19 cellular contexts compared by ENCODE assay signal in genomic region chr10:71467161-71467560, GRCh38.
"Had no signal": no experiment of that assay in that cellular context is flagged by ENCODE, and none has a peak within 500 bp of the region (broad histone marks: within the 10 kb centered on the region; RNA-seq: fewer than 3 reads in every experiment).

No MANE protein-coding gene starts in this region.

- H3K9me3 ChIP-seq: colonic mucosa, esophagus muscularis mucosa, gastroesophageal sphincter, heart left ventricle, left lung had no signal

- H3K4me3 ChIP-seq: colonic mucosa, esophagus muscularis mucosa, gastroesophageal sphincter, heart left ventricle, left lung, lung had no signal

- H3K27ac Mint-ChIP-seq: dendritic cell treated with granulocyte-macrophage colony-stimulating factor and Interleukin-4, amounts not matched to agents 40 ng/mL and 50 ng/mL, for 4 days; effector memory CD8-positive, alpha-beta T cell; endodermal cell; memory B cell had no signal

- H3K27ac ChIP-seq: colonic mucosa, esophagus muscularis mucosa, foreskin keratinocyte, gastroesophageal sphincter, heart left ventricle, left lung had no signal

- ATAC-seq: effector memory CD8-positive, alpha-beta T cell; foreskin keratinocyte; gastroesophageal sphincter; heart left ventricle; left cardiac atrium; left lung had no signal

- H3K27me3 Mint-ChIP-seq: dendritic cell treated with granulocyte-macrophage colony-stimulating factor and Interleukin-4, amounts not matched to agents 40 ng/mL and 50 ng/mL, for 4 days had no signal

- H3K9me3 Mint-ChIP-seq: dendritic cell treated with granulocyte-macrophage colony-stimulating factor and Interleukin-4, amounts not matched to agents 40 ng/mL and 50 ng/mL, for 4 days; effector memory CD8-positive, alpha-beta T cell; endodermal cell; memory B cell had no signal

- H3K36me3 ChIP-seq: colonic mucosa, esophagus muscularis mucosa, gastroesophageal sphincter, heart left ventricle, left lung had no signal

- H3K4me3 Mint-ChIP-seq: dendritic cell treated with granulocyte-macrophage colony-stimulating factor and Interleukin-4, amounts not matched to agents 40 ng/mL and 50 ng/mL, for 4 days; effector memory CD8-positive, alpha-beta T cell; endodermal cell; memory B cell had no signal

- H3K4me1 Mint-ChIP-seq: memory B cell had no signal

- H3K4me1 ChIP-seq: colonic mucosa, foreskin keratinocyte, left lung had no signal

- H3K27me3 ChIP-seq: colonic mucosa, esophagus muscularis mucosa, gastroesophageal sphincter, heart left ventricle, left lung had no signal

- H3K36me3 Mint-ChIP-seq: memory B cell had no signal

- DNase-seq: colonic mucosa; cortex of kidney; effector CD8-positive, alpha-beta T cell; effector memory CD8-positive, alpha-beta T cell; endodermal cell; foreskin keratinocyte; hippocampal formation; left cardiac atrium; left lung; left ventricle myocardium superior; mammary epithelial cell; mesendoderm; midbrain had no signal
